8 cellular contexts compared by ENCODE assay signal in genomic region chr2:126657146-126657635, GRCh38. TPM values are rescaled to one million over a fixed set of nuclear protein-coding genes. Genes with fewer than 3 reads are reported as not detected.
A peak's percentile ranks its signal among the peaks of the same experiment; 100 is the strongest.
DNase-seq lines count a peak whose midpoint lies in the region; ATAC-seq lines count a peak whose summit lies in the region.

No MANE protein-coding gene starts in this region.

- no peaks in the 10 kb centered on the region for H3K27me3 Mint-ChIP-seq in activated T-cell treated with anti-CD3 and anti-CD28 coated beads, Interleukin-2, amount 50 U/mL, for 4 hours (ENCODE audit: low read depth)

- H3K18ac ChIP-seq in neuronal stem cell (ENCODE audit: low read length) = peak overlapping the region; percentile 84

- H3K36me3 Mint-ChIP-seq in activated T-cell treated with anti-CD3 and anti-CD28 coated beads, Interleukin-2, amount 50 U/mL, for 4 hours (ENCODE audit: insufficient read depth) = peaks cover 7% of the 10 kb centered on the region

- no peak overlapping the region for H2BK120ac ChIP-seq in neuronal stem cell (ENCODE audit: low read depth, low read length)

- H2BK15ac ChIP-seq in neuronal stem cell (ENCODE audit: low read length) = peak overlapping the region; percentile 62

- peak overlapping the region; percentile 52 for H4K8ac ChIP-seq in neuronal stem cell (ENCODE audit: low read depth, low read length)

- H3K27me3 ChIP-seq in BLaER1 (no peaks in the 10 kb centered on the region), neuronal stem cell (ENCODE audit: control insufficient read depth in 3 of 3, insufficient read depth in 3 of 3, low read depth in 1 of 3, low read length in 3 of 3) (peaks cover 0 to 2% (median 0%) of the 10 kb centered on the region in 3 experiments)

- peak overlapping the region; percentile 100 for H3K9ac ChIP-seq in BLaER1
- H3K9ac ChIP-seq in neuronal stem cell (ENCODE audit: low read depth, low read length, poor library complexity) = no peak overlapping the region

- no peak overlapping the region for H3K4ac ChIP-seq in neuronal stem cell (ENCODE audit: low read length)

- H3K4me1 ChIP-seq in BLaER1 (peaks cover 66% of the 10 kb centered on the region), neuronal stem cell (ENCODE audit: control insufficient read depth in 2 of 2, insufficient read depth in 1 of 2, low read depth in 1 of 2, low read length in 2 of 2) (peaks cover 23% of the 10 kb centered on the region in 2 donors)

- peak overlapping the region; percentile 44 for H3K23ac ChIP-seq in neuronal stem cell (ENCODE audit: low read depth, low read length, poor library complexity)

- H2AK5ac ChIP-seq in neuronal stem cell (ENCODE audit: low read depth, low read length) = no peak overlapping the region

- no CpG with 5 or more reads among the region's 16 CpGs for WGBS in neuronal stem cell (ENCODE audit: extremely low coverage in 2 of 2, insufficient read length in 2 of 2, insufficient replicate concordance in 1 of 2), 2 donors

- H3K27ac ChIP-seq in BLaER1 = peak overlapping the region; percentile 100
- peak overlapping the region; percentile 75 for H3K27ac ChIP-seq in KOPT-K1 (ENCODE audit: low read depth, low read length, poor library complexity, severe bottlenecking)
- peak overlapping the region; percentile 2 for H3K27ac ChIP-seq in neuronal stem cell (replicated peaks; ENCODE audit: low read length)

- no peak overlapping the region for H2BK5ac ChIP-seq in neuronal stem cell (ENCODE audit: low read length)

- DNase-seq in activated T-cell treated with anti-CD3 and anti-CD28 coated beads, Interleukin-2, amount 50 U/mL, for 4 hours = no peak
- DNase-seq in fibroblast of gingiva (ENCODE audit: low read depth) = peak; percentile 92
- DNase-seq in neuronal stem cell (ENCODE audit: low spot score) = no peak
- DNase-seq in HT-29 (ENCODE audit: low spot score) = no peak

- peak overlapping the region; percentile 94 for H3K4me2 ChIP-seq in BLaER1
- H3K4me2 ChIP-seq in neuronal stem cell (ENCODE audit: insufficient read depth, low read length, poor library complexity, severe bottlenecking) = peak overlapping the region; percentile 29

- H3K4me1 Mint-ChIP-seq in activated T-cell treated with anti-CD3 and anti-CD28 coated beads, Interleukin-2, amount 50 U/mL, for 4 hours (ENCODE audit: low read depth) = peaks cover 61% of the 10 kb centered on the region

- H3K4me3 Mint-ChIP-seq in activated T-cell treated with anti-CD3 and anti-CD28 coated beads, Interleukin-2, amount 50 U/mL, for 4 hours = peak overlapping the region; percentile 96

- H4K91ac ChIP-seq in neuronal stem cell (ENCODE audit: low read depth, low read length, poor library complexity) = no peak overlapping the region

- H3K9me3 ChIP-seq in BLaER1 = no peaks in the 10 kb centered on the region
- H3K9me3 ChIP-seq in KOPT-K1 (ENCODE audit: insufficient read depth, low read length, poor library complexity, severe bottlenecking) = no peaks in the 10 kb centered on the region
- H3K9me3 ChIP-seq in neuronal stem cell (replicated peaks in 1 of 2; ENCODE audit: control insufficient read depth in 2 of 2, insufficient read depth in 1 of 2, low read depth in 1 of 2, low read length in 2 of 2) = no peaks in the 10 kb centered on the region

- H3K36me3 ChIP-seq in BLaER1 = peaks cover 21% of the 10 kb centered on the region
- H3K36me3 ChIP-seq in KOPT-K1 (ENCODE audit: insufficient read depth, low read length) = no peaks in the 10 kb centered on the region
- peaks cover 0 to 14% of the 10 kb centered on the region in 2 donors for H3K36me3 ChIP-seq in neuronal stem cell (replicated peaks in 1 of 2; ENCODE audit: control insufficient read depth in 2 of 2, insufficient read depth in 2 of 2, low read length in 2 of 2)

- ATAC-seq in GM21390 (IDR thresholded peaks at IDR 0.05; ENCODE audit: unreplicated experiment) (peak; percentile 19), GM19324 (IDR thresholded peaks at IDR 0.05; ENCODE audit: low FRiP score, unreplicated experiment) (no peak)
- ATAC-seq in activated T-cell treated with anti-CD3 and anti-CD28 coated beads, Interleukin-2, amount 50 U/mL, for 4 hours = peak; percentile 39 to 41

- no peak overlapping the region for H2BK12ac ChIP-seq in neuronal stem cell (ENCODE audit: low read length)

- H4K20me1 ChIP-seq in BLaER1 = peaks cover 46% of the 10 kb centered on the region

- no peaks in the 10 kb centered on the region for H3K9me3 Mint-ChIP-seq in activated T-cell treated with anti-CD3 and anti-CD28 coated beads, Interleukin-2, amount 50 U/mL, for 4 hours

- peak overlapping the region; percentile 82 for H2AFZ ChIP-seq in neuronal stem cell (ENCODE audit: low read length)

- H3K4me3 ChIP-seq in BLaER1 (peak overlapping the region; percentile 98), neuronal stem cell (ENCODE audit: low read length in 2 of 2) (peak overlapping the region in 1 of 2 donors; percentile 86)

- H3K79me1 ChIP-seq in neuronal stem cell (ENCODE audit: low read depth, low read length) = peaks cover 5% of the 10 kb centered on the region

- no peak overlapping the region for H3K14ac ChIP-seq in neuronal stem cell (ENCODE audit: low read length)

RNA-seq across cellular contexts. Expression of gene GYPC, which starts 1.2 kb away (rescaled TPM):
- 10 to 100 TPM; 85.2 to 98.3 (median 93.4) TPM for total RNA-seq in activated T-cell treated with anti-CD3 and anti-CD28 coated beads, Interleukin-2, amount 50 U/mL, for 4 hours
- 24.1 TPM for polyA plus RNA-seq in neuronal stem cell (2013, experiment 1 of 2)
- polyA plus RNA-seq in neuronal stem cell (2013, experiment 2 of 2) = 24.1 TPM
- total RNA-seq in HT-29 (2014; rRNA removed; shearing (Covaris generic)) = not detected in 2 replicates

Comparison
In these comparisons a context has a peak if more than half of its experiments do, and no peak if none do; other contexts are left out.
1. H3K27ac ChIP-seq: peak in every context shown above with its lines; median percentile 100 in BLaER1; 75 in KOPT-K1; 2 in neuronal stem cell.
2. RNA of gene GYPC, which starts 1.2 kb away (total RNA-seq): 85.2 to 98.3 TPM in activated T-cell treated with anti-CD3 and anti-CD28 coated beads, Interleukin-2, amount 50 U/mL, for 4 hours; not detected in HT-29; every median in the first group is over 10 times any median in the second.